ENCODE assay signal across 21 cellular contexts in genomic region chr2:42180300-42180699, GRCh38. TPM values are rescaled to one million over a fixed set of nuclear protein-coding genes. Genes with fewer than 3 reads are reported as not detected.
A peak's percentile ranks its signal among the peaks of the same experiment; 100 is the strongest.
DNase-seq lines count a peak whose midpoint lies in the region; ATAC-seq and TF ChIP-seq lines count a peak whose summit lies in the region.
"Had no signal": no experiment of that assay in that cellular context is flagged by ENCODE, and none has a peak within 500 bp of the region (broad histone marks: within the 10 kb centered on the region; RNA-seq: fewer than 3 reads in every experiment).

No MANE protein-coding gene starts in this region.

- H4K5ac ChIP-seq in mesendoderm (ENCODE audit: low read length), result no peak overlapping the region

- no peak overlapping the region for H3K4me2 ChIP-seq in mesendoderm (ENCODE audit: low read length)
- H3K4me2 ChIP-seq: hepatocyte had no signal

- DNase-seq in stimulated activated naive CD8-positive, alpha-beta T cell treated with anti-CD3 and anti-CD28 coated beads, Interleukin-15, amount 100 ng/mL, for 72 hours, result no peak
- DNase-seq in activated T-helper 1 cell treated with anti-CD3 and anti-CD28 coated beads, Interleukin-12 subunit alpha, Interleukin-12 subunit beta, Interleukin-2, Interleukin-4 antibody, amounts not matched to agents 30 ng/mL and 10 ng/mL and 1 ng/mL, durations not matched to agents 14 hours and 24 hours and 36 hours (ENCODE audit: low spot score), result no peak
- DNase-seq in mesendoderm (no peak), GM13977 (ENCODE audit: low spot score) (no peak), COLO829 (ENCODE audit: low spot score) (no peak)
- DNase-seq: activated CD4-positive, alpha-beta T cell treated with anti-CD3 and anti-CD28 coated beads for 48 hours; adrenal gland; COR-L47; dorsolateral prefrontal cortex; foreskin fibroblast; KBM-7; lower lobe of right lung; NCI-H748 treated with DMSO at 0.1 percent for 48 hours; ovary; SHP77; stimulated activated CD4-positive, alpha-beta T cell treated with anti-CD3 and anti-CD28 coated beads, Interleukin-12 subunit alpha, Interleukin-12 subunit beta, amount 100 ng/mL, for 4 hours had no signal

- H4K8ac ChIP-seq in mesendoderm (ENCODE audit: low read depth, low read length), result no peak overlapping the region

- H2BK15ac ChIP-seq in mesendoderm (replicated peaks; ENCODE audit: low read depth), result no peak overlapping the region

- ATAC-seq in stimulated activated naive CD8-positive, alpha-beta T cell treated with anti-CD3 and anti-CD28 coated beads, Interleukin-15, amount 100 ng/mL, for 72 hours, result no peak
- no peak for ATAC-seq in GM18498 (IDR thresholded peaks at IDR 0.05; ENCODE audit: unreplicated experiment)
- ATAC-seq: lower lobe of right lung had no signal

- H3K27me3 ChIP-seq in mesendoderm (ENCODE audit: insufficient read depth, low read length, poor library complexity), result no peaks in the 10 kb centered on the region
- H3K27me3 ChIP-seq: adrenal gland, dorsolateral prefrontal cortex, hepatocyte, ovary, right atrium auricular region had no signal

- H3K4me1 Mint-ChIP-seq in stimulated activated naive CD8-positive, alpha-beta T cell treated with anti-CD3 and anti-CD28 coated beads, Interleukin-15, Interleukin-2, amounts not matched to agents 100 ng/mL and 50 ng/mL, for 24 hours (ENCODE audit: low read depth), result peaks cover 83% of the 10 kb centered on the region
- peaks cover 79% of the 10 kb centered on the region for H3K4me1 Mint-ChIP-seq in stimulated activated naive CD8-positive, alpha-beta T cell treated with anti-CD3 and anti-CD28 coated beads, Interleukin-15, amount 100 ng/mL, for 72 hours
- H3K4me1 Mint-ChIP-seq in activated T-helper 1 cell treated with anti-CD3 and anti-CD28 coated beads, Interleukin-12 subunit alpha, Interleukin-12 subunit beta, Interleukin-2, Interleukin-4 antibody, amounts not matched to agents 30 ng/mL and 10 ng/mL and 1 ng/mL, durations not matched to agents 14 hours and 24 hours and 36 hours (ENCODE audit: low read depth), result peaks cover 82% of the 10 kb centered on the region

- no peak overlapping the region for H3K4me3 Mint-ChIP-seq in stimulated activated naive CD8-positive, alpha-beta T cell treated with anti-CD3 and anti-CD28 coated beads, Interleukin-15, Interleukin-2, amounts not matched to agents 100 ng/mL and 50 ng/mL, for 24 hours
- H3K4me3 Mint-ChIP-seq in stimulated activated naive CD8-positive, alpha-beta T cell treated with anti-CD3 and anti-CD28 coated beads, Interleukin-15, amount 100 ng/mL, for 72 hours, result no peak overlapping the region
- no peak overlapping the region for H3K4me3 Mint-ChIP-seq in activated T-helper 1 cell treated with anti-CD3 and anti-CD28 coated beads, Interleukin-12 subunit alpha, Interleukin-12 subunit beta, Interleukin-2, Interleukin-4 antibody, amounts not matched to agents 30 ng/mL and 10 ng/mL and 1 ng/mL, durations not matched to agents 14 hours and 24 hours and 36 hours

- peak overlapping the region; percentile 16 for H3K4ac ChIP-seq in mesendoderm (ENCODE audit: low read depth, low read length)

- H3K27ac Mint-ChIP-seq in stimulated activated naive CD8-positive, alpha-beta T cell treated with anti-CD3 and anti-CD28 coated beads, Interleukin-15, Interleukin-2, amounts not matched to agents 100 ng/mL and 50 ng/mL, for 24 hours, result peak overlapping the region; percentile 27
- H3K27ac Mint-ChIP-seq in stimulated activated naive CD8-positive, alpha-beta T cell treated with anti-CD3 and anti-CD28 coated beads, Interleukin-15, amount 100 ng/mL, for 72 hours, result no peak overlapping the region
- H3K27ac Mint-ChIP-seq in activated T-helper 1 cell treated with anti-CD3 and anti-CD28 coated beads, Interleukin-12 subunit alpha, Interleukin-12 subunit beta, Interleukin-2, Interleukin-4 antibody, amounts not matched to agents 30 ng/mL and 10 ng/mL and 1 ng/mL, durations not matched to agents 14 hours and 24 hours and 36 hours, result peak overlapping the region; percentile 2

- no peak overlapping the region for H3K23ac ChIP-seq in mesendoderm (ENCODE audit: low read length)

- intact Hi-C loops in activated T-helper 1 cell treated with anti-CD3 and anti-CD28 coated beads, Interleukin-12 subunit alpha, Interleukin-12 subunit beta, Interleukin-2, Interleukin-4 antibody, amounts not matched to agents 30 ng/mL and 10 ng/mL and 1 ng/mL, durations not matched to agents 14 hours and 24 hours and 36 hours (cut with micrococcal nuclease), result loop anchor here (1.0 kb wide), 1 partner anchor 8 kb away; no protein-coding TSS in a partner anchor

- in situ Hi-C loops in GM13977 (cut with MboI; ENCODE audit: low pct_unique_long_range_greater_than_20kb, low sequenced_read_pairs, unreplicated experiment), result no loop called here

- peaks cover 22% of the 10 kb centered on the region for H3K36me3 Mint-ChIP-seq in stimulated activated naive CD8-positive, alpha-beta T cell treated with anti-CD3 and anti-CD28 coated beads, Interleukin-15, Interleukin-2, amounts not matched to agents 100 ng/mL and 50 ng/mL, for 24 hours (ENCODE audit: low read depth)
- peaks cover 29% of the 10 kb centered on the region for H3K36me3 Mint-ChIP-seq in activated T-helper 1 cell treated with anti-CD3 and anti-CD28 coated beads, Interleukin-12 subunit alpha, Interleukin-12 subunit beta, Interleukin-2, Interleukin-4 antibody, amounts not matched to agents 30 ng/mL and 10 ng/mL and 1 ng/mL, durations not matched to agents 14 hours and 24 hours and 36 hours (ENCODE audit: low read depth)

- H2BK120ac ChIP-seq in mesendoderm (ENCODE audit: low read depth, low read length), result no peak overlapping the region

- H3K36me3 ChIP-seq in mesendoderm (ENCODE audit: control insufficient read depth, insufficient read depth, low read length), result no peaks in the 10 kb centered on the region
- H3K36me3 ChIP-seq: adrenal gland, lower lobe of right lung, ovary, right atrium auricular region had no signal

- no peak overlapping the region for H3K18ac ChIP-seq in mesendoderm (ENCODE audit: low read length)

- no peak overlapping the region for H2AK5ac ChIP-seq in mesendoderm (ENCODE audit: low read length)

- H3K79me1 ChIP-seq in mesendoderm (ENCODE audit: low read length), result peaks cover 6% of the 10 kb centered on the region

- no peak overlapping the region for H3K27ac ChIP-seq in mesendoderm (ENCODE audit: low read depth, low read length)
- H3K27ac ChIP-seq: dorsolateral prefrontal cortex, epithelial cell of prostate, hepatocyte, lower lobe of right lung, ovary, right atrium auricular region had no signal

- H3K4me3 ChIP-seq in mesendoderm (ENCODE audit: low read length), result no peak overlapping the region
- H3K4me3 ChIP-seq: adrenal gland, dorsolateral prefrontal cortex, hepatocyte, lower lobe of right lung, ovary, right atrium auricular region had no signal

- no peaks in the 10 kb centered on the region for H3K9me3 Mint-ChIP-seq in stimulated activated naive CD8-positive, alpha-beta T cell treated with anti-CD3 and anti-CD28 coated beads, Interleukin-15, Interleukin-2, amounts not matched to agents 100 ng/mL and 50 ng/mL, for 24 hours
- no peaks in the 10 kb centered on the region for H3K9me3 Mint-ChIP-seq in stimulated activated naive CD8-positive, alpha-beta T cell treated with anti-CD3 and anti-CD28 coated beads, Interleukin-15, amount 100 ng/mL, for 72 hours
- H3K9me3 Mint-ChIP-seq in activated T-helper 1 cell treated with anti-CD3 and anti-CD28 coated beads, Interleukin-12 subunit alpha, Interleukin-12 subunit beta, Interleukin-2, Interleukin-4 antibody, amounts not matched to agents 30 ng/mL and 10 ng/mL and 1 ng/mL, durations not matched to agents 14 hours and 24 hours and 36 hours, result no peaks in the 10 kb centered on the region

- H3K79me2 ChIP-seq in mesendoderm (ENCODE audit: control insufficient read depth, insufficient read depth, low read length), result peaks cover 47% of the 10 kb centered on the region

- no peaks in the 10 kb centered on the region for H3K27me3 Mint-ChIP-seq in stimulated activated naive CD8-positive, alpha-beta T cell treated with anti-CD3 and anti-CD28 coated beads, Interleukin-15, Interleukin-2, amounts not matched to agents 100 ng/mL and 50 ng/mL, for 24 hours
- no peaks in the 10 kb centered on the region for H3K27me3 Mint-ChIP-seq in stimulated activated naive CD8-positive, alpha-beta T cell treated with anti-CD3 and anti-CD28 coated beads, Interleukin-15, amount 100 ng/mL, for 72 hours
- H3K27me3 Mint-ChIP-seq in activated T-helper 1 cell treated with anti-CD3 and anti-CD28 coated beads, Interleukin-12 subunit alpha, Interleukin-12 subunit beta, Interleukin-2, Interleukin-4 antibody, amounts not matched to agents 30 ng/mL and 10 ng/mL and 1 ng/mL, durations not matched to agents 14 hours and 24 hours and 36 hours (ENCODE audit: insufficient read depth), result no peaks in the 10 kb centered on the region

- peaks cover 4% of the 10 kb centered on the region for H3K4me1 ChIP-seq in mesendoderm (ENCODE audit: control insufficient read depth, low read depth, low read length)

- H2BK5ac ChIP-seq in mesendoderm (ENCODE audit: low read length), result no peak overlapping the region

- no peak overlapping the region for H3K56ac ChIP-seq in mesendoderm (ENCODE audit: low read length)

- TF ChIP-seq CTCF in GM13977 (IDR thresholded peaks at IDR 0.05; ENCODE audit: extremely low read depth, insufficient read depth, missing control alignments), result no peak

- no peak overlapping the region for H3K9ac ChIP-seq in mesendoderm (ENCODE audit: low read length)

RNA-seq across cellular contexts. Expression of gene EML4, which starts 11.1 kb away (rescaled TPM):
- 56.7 and 58.9 TPM in 2 replicates for total RNA-seq in activated T-helper 1 cell treated with anti-CD3 and anti-CD28 coated beads, Interleukin-12 subunit alpha, Interleukin-12 subunit beta, Interleukin-2, Interleukin-4 antibody, amounts not matched to agents 30 ng/mL and 10 ng/mL and 1 ng/mL, durations not matched to agents 14 hours and 24 hours and 36 hours
- 55.7 TPM for polyA plus RNA-seq in mesendoderm (2013, experiment 1 of 2)
- polyA plus RNA-seq in mesendoderm (2013, experiment 2 of 2), result 54.9 TPM

Comparison
In these comparisons a context has a peak if more than half of its experiments do, and no peak if none do; other contexts are left out.
1. H3K27ac Mint-ChIP-seq: peak in stimulated activated naive CD8-positive, alpha-beta T cell treated with anti-CD3 and anti-CD28 coated beads, Interleukin-15, Interleukin-2, amounts not matched to agents 100 ng/mL and 50 ng/mL, for 24 hours (single experiment) and activated T-helper 1 cell treated with anti-CD3 and anti-CD28 coated beads, Interleukin-12 subunit alpha, Interleukin-12 subunit beta, Interleukin-2, Interleukin-4 antibody, amounts not matched to agents 30 ng/mL and 10 ng/mL and 1 ng/mL, durations not matched to agents 14 hours and 24 hours and 36 hours (single experiment); none in stimulated activated naive CD8-positive, alpha-beta T cell treated with anti-CD3 and anti-CD28 coated beads, Interleukin-15, amount 100 ng/mL, for 72 hours (0 of 2).